1 cellular context compared by ENCODE assay signal in genomic region chr20:63234693-63235398, GRCh38.
TF ChIP-seq lines count a peak whose summit lies in the region.

No MANE protein-coding gene starts in this region.

TF ChIP-seq in SK-N-SH, 30 proteins besides CTCF, POLR2A, EP300 and RAD21 (continued from another document):
- TF ChIP-seq, protein P1, sequence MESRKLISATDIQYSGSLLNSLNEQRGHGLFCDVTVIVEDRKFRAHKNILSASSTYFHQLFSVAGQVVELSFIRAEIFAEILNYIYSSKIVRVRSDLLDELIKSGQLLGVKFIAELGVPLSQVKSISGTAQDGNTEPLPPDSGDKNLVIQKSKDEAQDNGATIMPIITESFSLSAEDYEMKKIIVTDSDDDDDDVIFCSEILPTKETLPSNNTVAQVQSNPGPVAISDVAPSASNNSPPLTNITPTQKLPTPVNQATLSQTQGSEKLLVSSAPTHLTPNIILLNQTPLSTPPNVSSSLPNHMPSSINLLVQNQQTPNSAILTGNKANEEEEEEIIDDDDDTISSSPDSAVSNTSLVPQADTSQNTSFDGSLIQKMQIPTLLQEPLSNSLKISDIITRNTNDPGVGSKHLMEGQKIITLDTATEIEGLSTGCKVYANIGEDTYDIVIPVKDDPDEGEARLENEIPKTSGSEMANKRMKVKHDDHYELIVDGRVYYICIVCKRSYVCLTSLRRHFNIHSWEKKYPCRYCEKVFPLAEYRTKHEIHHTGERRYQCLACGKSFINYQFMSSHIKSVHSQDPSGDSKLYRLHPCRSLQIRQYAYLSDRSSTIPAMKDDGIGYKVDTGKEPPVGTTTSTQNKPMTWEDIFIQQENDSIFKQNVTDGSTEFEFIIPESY (IDR thresholded peaks at IDR 0.05; ENCODE audit: borderline replicate concordance, low read depth), result no peak
- TF ChIP-seq JUND (IDR thresholded peaks at IDR 0.05) (no peak), FOSL2 (IDR thresholded peaks at IDR 0.05; ENCODE audit: borderline replicate concordance, low read depth) (no peak), GABPA (IDR thresholded peaks at IDR 0.05; ENCODE audit: low read depth) (no peak), CHD2 (IDR thresholded peaks at IDR 0.05; ENCODE audit: low read length, partially characterized antibody) (no peak)
- TF ChIP-seq, protein P2, sequence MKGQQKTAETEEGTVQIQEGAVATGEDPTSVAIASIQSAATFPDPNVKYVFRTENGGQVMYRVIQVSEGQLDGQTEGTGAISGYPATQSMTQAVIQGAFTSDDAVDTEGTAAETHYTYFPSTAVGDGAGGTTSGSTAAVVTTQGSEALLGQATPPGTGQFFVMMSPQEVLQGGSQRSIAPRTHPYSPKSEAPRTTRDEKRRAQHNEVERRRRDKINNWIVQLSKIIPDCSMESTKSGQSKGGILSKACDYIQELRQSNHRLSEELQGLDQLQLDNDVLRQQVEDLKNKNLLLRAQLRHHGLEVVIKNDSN (IDR thresholded peaks at IDR 0.05; ENCODE audit: borderline replicate concordance, low read depth), result no peak
